In genomic region chr17:81867123-81867951, GRCh38 we compare ENCODE assay signal across 8 cellular contexts. TPM values are rescaled to one million over a fixed set of nuclear protein-coding genes. Genes with fewer than 3 reads are reported as not detected.
DNase-seq lines count a peak whose midpoint lies in the region; ATAC-seq and TF ChIP-seq lines count a peak whose summit lies in the region.

No MANE protein-coding gene starts in this region.

- peaks cover 69% of the 10 kb centered on the region for H3K79me2 ChIP-seq in DND-41 (ENCODE audit: insufficient read depth, low read length)

- H3K4me3 Mint-ChIP-seq in IgD-negative memory B cell: peak overlapping the region in 2 of 4 donors; percentile 27 to 73
- H3K4me3 Mint-ChIP-seq in stimulated activated memory B cell treated with anti-CD40 and anti-IgM and Interleukin-4, amounts not matched to agents 10 μg/mL and 1 μg/mL and 100 μg/mL, for 72 hours: peak overlapping the region; percentile 25

- peak overlapping the region; percentile 63 to 99 (median 91) for H3K27ac Mint-ChIP-seq in IgD-negative memory B cell
- H3K27ac Mint-ChIP-seq in stimulated activated memory B cell treated with anti-CD40 and anti-IgM and Interleukin-4, amounts not matched to agents 10 μg/mL and 1 μg/mL and 100 μg/mL, for 72 hours: peak overlapping the region; percentile 92

- intact Hi-C loops in left ventricle myocardium inferior (cut with micrococcal nuclease): no loop called here

- peaks cover 68% of the 10 kb centered on the region for H4K20me1 ChIP-seq in DND-41 (ENCODE audit: insufficient read depth, low read length)

- H3K9me3 Mint-ChIP-seq in IgD-negative memory B cell: no peaks in the 10 kb centered on the region
- no peaks in the 10 kb centered on the region for H3K9me3 Mint-ChIP-seq in stimulated activated memory B cell treated with anti-CD40 and anti-IgM and Interleukin-4, amounts not matched to agents 10 μg/mL and 1 μg/mL and 100 μg/mL, for 72 hours

- DNase-seq in DND-41 (peak; percentile 51), left ventricle myocardium inferior (no peak), middle frontal gyrus (ENCODE audit: extremely low spot score, low spot score) (no peak), SKM-1 treated with dmso at 0.1 percent for 144 hours (lab: John Stamatoyannopoulos, UW; ENCODE audit: unreplicated experiment) (no peak)
- peak; percentile 79 for DNase-seq in activated CD8-positive, alpha-beta memory T cell treated with anti-CD3 and anti-CD28 coated beads for 24 hours

- H3K27me3 ChIP-seq in DND-41 (ENCODE audit: insufficient read depth, low read length, poor library complexity) (no peaks in the 10 kb centered on the region), left ventricle myocardium inferior (ENCODE audit: low read depth) (no peaks in the 10 kb centered on the region)

- H3K4me1 ChIP-seq in DND-41 (ENCODE audit: insufficient read depth, low read length) (peaks cover 41% of the 10 kb centered on the region), left ventricle myocardium inferior (peaks cover 81% of the 10 kb centered on the region)

- H3K36me3 ChIP-seq in DND-41 (ENCODE audit: insufficient read depth, low read length): peaks cover 74% of the 10 kb centered on the region
- peaks cover 31% of the 10 kb centered on the region for H3K36me3 ChIP-seq in left ventricle myocardium inferior

- no peak for TF ChIP-seq CTCF in DND-41 (IDR thresholded peaks at IDR 0.05; ENCODE audit: borderline replicate concordance, extremely low read depth, low read length, poor library complexity, severe bottlenecking)
- no peak for TF ChIP-seq CTCF in left ventricle myocardium inferior (IDR thresholded peaks at IDR 0.05; ENCODE audit: borderline replicate concordance)

- H3K4me3 ChIP-seq in DND-41 (ENCODE audit: low read depth in 1 of 2, low read length in 2 of 2): no peak overlapping the region
- H3K4me3 ChIP-seq in left ventricle myocardium inferior: no peak overlapping the region

- H3K9me3 ChIP-seq in DND-41 (ENCODE audit: insufficient read depth, low read length, severe bottlenecking) (no peaks in the 10 kb centered on the region), left ventricle myocardium inferior (replicated peaks) (no peaks in the 10 kb centered on the region)

- H3K27me3 Mint-ChIP-seq in IgD-negative memory B cell: no peaks in the 10 kb centered on the region
- no peaks in the 10 kb centered on the region for H3K27me3 Mint-ChIP-seq in stimulated activated memory B cell treated with anti-CD40 and anti-IgM and Interleukin-4, amounts not matched to agents 10 μg/mL and 1 μg/mL and 100 μg/mL, for 72 hours

- peaks cover 4% of the 10 kb centered on the region for H3K36me3 Mint-ChIP-seq in IgD-negative memory B cell
- peaks cover 31% of the 10 kb centered on the region for H3K36me3 Mint-ChIP-seq in stimulated activated memory B cell treated with anti-CD40 and anti-IgM and Interleukin-4, amounts not matched to agents 10 μg/mL and 1 μg/mL and 100 μg/mL, for 72 hours

- H3K4me2 ChIP-seq in DND-41 (ENCODE audit: insufficient read depth, low read length): no peak overlapping the region

- H3K4me1 Mint-ChIP-seq in IgD-negative memory B cell: peaks cover 12 to 20% (median 19%) of the 10 kb centered on the region in 3 donors
- H3K4me1 Mint-ChIP-seq in stimulated activated memory B cell treated with anti-CD40 and anti-IgM and Interleukin-4, amounts not matched to agents 10 μg/mL and 1 μg/mL and 100 μg/mL, for 72 hours: peaks cover 66% of the 10 kb centered on the region

- no peak overlapping the region for H2AFZ ChIP-seq in DND-41 (ENCODE audit: low read depth, low read length)

- H3K27ac ChIP-seq in DND-41 (ENCODE audit: low read length): peak overlapping the region; percentile 44
- H3K27ac ChIP-seq in left ventricle myocardium inferior (replicated peaks): peak overlapping the region; percentile 99

- ATAC-seq in DND-41 (ENCODE audit: insufficient read depth, low read depth): peak; percentile 17
- ATAC-seq in stimulated activated memory B cell treated with anti-CD40 and anti-IgM and Interleukin-4, amounts not matched to agents 10 μg/mL and 1 μg/mL and 100 μg/mL, for 72 hours: no peak
- no peak for ATAC-seq in HG02938 (IDR thresholded peaks at IDR 0.05; ENCODE audit: unreplicated experiment)

- H3K9ac ChIP-seq in DND-41 (ENCODE audit: low read depth, low read length): 0 out of 2 replicates have a peak overlapping the region, but pooled peaks have one; percentile 15

RNA-seq across cellular contexts. Expression of gene ARHGDIA, which starts 3.8 kb away (rescaled TPM):
- 163 TPM for polyA plus RNA-seq in IgD-negative memory B cell
- 95.1 TPM for total RNA-seq in left ventricle myocardium inferior

RNA-seq across cellular contexts. Expression of gene P4HB, which starts 7.0 kb away (rescaled TPM):
- 177 TPM for polyA plus RNA-seq in IgD-negative memory B cell
- total RNA-seq in left ventricle myocardium inferior: 267 TPM

RNA-seq across cellular contexts. Expression of gene ALYREF, which starts 24.0 kb away (rescaled TPM):
- polyA plus RNA-seq in IgD-negative memory B cell: 22.5 TPM
- total RNA-seq in left ventricle myocardium inferior: 32.1 TPM

RNA-seq across cellular contexts. Expression of gene ANAPC11, which starts 24.2 kb away (rescaled TPM):
- polyA plus RNA-seq in IgD-negative memory B cell: 266 TPM
- total RNA-seq in left ventricle myocardium inferior: 161 TPM

RNA-seq across cellular contexts. Expression of gene PPP1R27, which starts 32.5 kb away (rescaled TPM):
- polyA plus RNA-seq in IgD-negative memory B cell: not detected
- total RNA-seq in left ventricle myocardium inferior: 0.25 TPM

Comparison
In these comparisons a context has a peak if more than half of its experiments do, and no peak if none do; other contexts are left out.
1. DNase-seq: peak in DND-41 (single experiment) and activated CD8-positive, alpha-beta memory T cell treated with anti-CD3 and anti-CD28 coated beads for 24 hours (single experiment); none in left ventricle myocardium inferior (single experiment), middle frontal gyrus (single experiment) and SKM-1 treated with dmso at 0.1 percent for 144 hours (single experiment).